Comparison of ENCODE assay signal across 1 cellular context in genomic region chr1:193113258-193113991, GRCh38.
A peak's percentile ranks its signal among the peaks of the same experiment; 100 is the strongest.
TF ChIP-seq lines count a peak whose summit lies in the region.

No MANE protein-coding gene starts in this region.

TF ChIP-seq in K562, 482 proteins besides CTCF, POLR2A, EP300 and RAD21 (continued from another document and continues in another):
- no peak for TF ChIP-seq RHOXF2B (CRISPR knock-in tag; conservative IDR thresholded peaks at IDR 0.05)
- TF ChIP-seq HLTF (IDR thresholded peaks at IDR 0.05): no peak
- TF ChIP-seq ZNF239 (CRISPR knock-in tag; IDR thresholded peaks at IDR 0.05): peak; percentile 87
- TF ChIP-seq SIN3A (IDR thresholded peaks at IDR 0.05; ENCODE audit: borderline replicate concordance in 2 of 2, control insufficient read depth in 1 of 2, low read depth in 2 of 2, low read length in 2 of 2): 0 out of 4 replicates have a peak, but pooled peaks of 1 of the 2 experiments have one; percentile 21
- TF ChIP-seq KDM5B (IDR thresholded peaks at IDR 0.05; ENCODE audit: insufficient replicate concordance, low read depth, low read length): no peak
- no peak for TF ChIP-seq BRD9 (IDR thresholded peaks at IDR 0.05; ENCODE audit: low read depth, partially characterized antibody)
- TF ChIP-seq KAT8 (IDR thresholded peaks at IDR 0.05; ENCODE audit: low read depth): no peak
- TF ChIP-seq FOXK1 (CRISPR knock-in tag; IDR thresholded peaks at IDR 0.05; ENCODE audit: borderline replicate concordance): no peak
- TF ChIP-seq, protein P1, sequence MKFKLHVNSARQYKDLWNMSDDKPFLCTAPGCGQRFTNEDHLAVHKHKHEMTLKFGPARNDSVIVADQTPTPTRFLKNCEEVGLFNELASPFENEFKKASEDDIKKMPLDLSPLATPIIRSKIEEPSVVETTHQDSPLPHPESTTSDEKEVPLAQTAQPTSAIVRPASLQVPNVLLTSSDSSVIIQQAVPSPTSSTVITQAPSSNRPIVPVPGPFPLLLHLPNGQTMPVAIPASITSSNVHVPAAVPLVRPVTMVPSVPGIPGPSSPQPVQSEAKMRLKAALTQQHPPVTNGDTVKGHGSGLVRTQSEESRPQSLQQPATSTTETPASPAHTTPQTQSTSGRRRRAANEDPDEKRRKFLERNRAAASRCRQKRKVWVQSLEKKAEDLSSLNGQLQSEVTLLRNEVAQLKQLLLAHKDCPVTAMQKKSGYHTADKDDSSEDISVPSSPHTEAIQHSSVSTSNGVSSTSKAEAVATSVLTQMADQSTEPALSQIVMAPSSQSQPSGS (CRISPR knock-in tag; IDR thresholded peaks at IDR 0.05): no peak
- TF ChIP-seq SP1 (CRISPR knock-in tag; IDR thresholded peaks at IDR 0.05): no peak
- TF ChIP-seq ZEB2 (IDR thresholded peaks at IDR 0.05): peak; percentile 51; the same call in 1 of the 2 replicates
- TF ChIP-seq RFX5 (IDR thresholded peaks at IDR 0.05; ENCODE audit: low read depth, low read length): no peak
- no peak for TF ChIP-seq HMGN3 (IDR thresholded peaks at IDR 0.05; ENCODE audit: borderline replicate concordance, extremely low read depth, insufficient read length, low read depth, low read length)
- TF ChIP-seq ZNF79 (CRISPR knock-in tag; IDR thresholded peaks at IDR 0.05; ENCODE audit: low read depth): 0 out of 2 replicates have a peak, but pooled peaks have one; percentile 17
- 0 out of 2 replicates have a peak, but pooled peaks have one; percentile 13 for TF ChIP-seq GABPA (tag; conservative IDR thresholded peaks at IDR 0.05; ENCODE audit: low read depth)
- TF ChIP-seq TGIF2 (CRISPR knock-in tag; IDR thresholded peaks at IDR 0.05): no peak
- no peak for TF ChIP-seq CHAMP1 (IDR thresholded peaks at IDR 0.05)
- no peak for TF ChIP-seq EGR1 (conservative IDR thresholded peaks at IDR 0.05)
- TF ChIP-seq CBFA2T2 (conservative IDR thresholded peaks at IDR 0.05): no peak
- peak; percentile 30; the same call in 1 of the 2 replicates for TF ChIP-seq JUND (IDR thresholded peaks at IDR 0.05; ENCODE audit: borderline replicate concordance, low read depth, low read length)
- TF ChIP-seq JUND (tag; IDR thresholded peaks at IDR 0.05; ENCODE audit: borderline replicate concordance, low read depth, low read length): peak; percentile 4; the same call in 2 of the 3 replicates
- no peak for TF ChIP-seq ZNF444 (CRISPR knock-in tag; IDR thresholded peaks at IDR 0.05)
- TF ChIP-seq ZNF217 (CRISPR knock-in tag; IDR thresholded peaks at IDR 0.05): no peak
- TF ChIP-seq TBL1XR1 (IDR thresholded peaks at IDR 0.05; ENCODE audit: low read length in 2 of 2): no peak
- peak; percentile 91 for TF ChIP-seq ZNF316 (IDR thresholded peaks at IDR 0.05)
- TF ChIP-seq LEF1 (IDR thresholded peaks at IDR 0.05): 0 out of 2 replicates have a peak, but pooled peaks have one; percentile 22
- TF ChIP-seq BDP1 (IDR thresholded peaks at IDR 0.05; ENCODE audit: insufficient read depth, insufficient read length): no peak
- no peak for TF ChIP-seq RBM25 (IDR thresholded peaks at IDR 0.05; ENCODE audit: low read depth, low read length, severe bottlenecking)
- TF ChIP-seq ZBTB8A (IDR thresholded peaks at IDR 0.05; ENCODE audit: partially characterized antibody): no peak
- TF ChIP-seq NFE2L1 (tag; IDR thresholded peaks at IDR 0.05; ENCODE audit: borderline replicate concordance, low read depth): no peak
- TF ChIP-seq FOXO4 (CRISPR knock-in tag; IDR thresholded peaks at IDR 0.05): no peak
- TF ChIP-seq MTA2 (IDR thresholded peaks at IDR 0.05; ENCODE audit: low read depth): no peak
- no peak for TF ChIP-seq IRF9 (tag; IDR thresholded peaks at IDR 0.05)
- TF ChIP-seq ETV5 (CRISPR knock-in tag; IDR thresholded peaks at IDR 0.05; ENCODE audit: low read depth): no peak
- TF ChIP-seq, protein P2, sequence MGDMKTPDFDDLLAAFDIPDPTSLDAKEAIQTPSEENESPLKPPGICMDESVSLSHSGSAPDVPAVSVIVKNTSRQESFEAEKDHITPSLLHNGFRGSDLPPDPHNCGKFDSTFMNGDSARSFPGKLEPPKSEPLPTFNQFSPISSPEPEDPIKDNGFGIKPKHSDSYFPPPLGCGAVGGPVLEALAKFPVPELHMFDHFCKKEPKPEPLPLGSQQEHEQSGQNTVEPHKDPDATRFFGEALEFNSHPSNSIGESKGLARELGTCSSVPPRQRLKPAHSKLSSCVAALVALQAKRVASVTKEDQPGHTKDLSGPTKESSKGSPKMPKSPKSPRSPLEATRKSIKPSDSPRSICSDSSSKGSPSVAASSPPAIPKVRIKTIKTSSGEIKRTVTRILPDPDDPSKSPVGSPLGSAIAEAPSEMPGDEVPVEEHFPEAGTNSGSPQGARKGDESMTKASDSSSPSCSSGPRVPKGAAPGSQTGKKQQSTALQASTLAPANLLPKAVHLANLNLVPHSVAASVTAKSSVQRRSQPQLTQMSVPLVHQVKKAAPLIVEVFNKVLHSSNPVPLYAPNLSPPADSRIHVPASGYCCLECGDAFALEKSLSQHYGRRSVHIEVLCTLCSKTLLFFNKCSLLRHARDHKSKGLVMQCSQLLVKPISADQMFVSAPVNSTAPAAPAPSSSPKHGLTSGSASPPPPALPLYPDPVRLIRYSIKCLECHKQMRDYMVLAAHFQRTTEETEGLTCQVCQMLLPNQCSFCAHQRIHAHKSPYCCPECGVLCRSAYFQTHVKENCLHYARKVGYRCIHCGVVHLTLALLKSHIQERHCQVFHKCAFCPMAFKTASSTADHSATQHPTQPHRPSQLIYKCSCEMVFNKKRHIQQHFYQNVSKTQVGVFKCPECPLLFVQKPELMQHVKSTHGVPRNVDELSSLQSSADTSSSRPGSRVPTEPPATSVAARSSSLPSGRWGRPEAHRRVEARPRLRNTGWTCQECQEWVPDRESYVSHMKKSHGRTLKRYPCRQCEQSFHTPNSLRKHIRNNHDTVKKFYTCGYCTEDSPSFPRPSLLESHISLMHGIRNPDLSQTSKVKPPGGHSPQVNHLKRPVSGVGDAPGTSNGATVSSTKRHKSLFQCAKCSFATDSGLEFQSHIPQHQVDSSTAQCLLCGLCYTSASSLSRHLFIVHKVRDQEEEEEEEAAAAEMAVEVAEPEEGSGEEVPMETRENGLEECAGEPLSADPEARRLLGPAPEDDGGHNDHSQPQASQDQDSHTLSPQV (IDR thresholded peaks at IDR 0.05): peak; percentile 52
- no peak for TF ChIP-seq ELF2 (CRISPR knock-in tag; IDR thresholded peaks at IDR 0.05)
- no peak for TF ChIP-seq FOS (IDR thresholded peaks at IDR 0.05; ENCODE audit: extremely low read depth, insufficient read length)
- no peak for TF ChIP-seq MXI1 (IDR thresholded peaks at IDR 0.05; ENCODE audit: low read depth, low read length)
- TF ChIP-seq, protein P3, sequence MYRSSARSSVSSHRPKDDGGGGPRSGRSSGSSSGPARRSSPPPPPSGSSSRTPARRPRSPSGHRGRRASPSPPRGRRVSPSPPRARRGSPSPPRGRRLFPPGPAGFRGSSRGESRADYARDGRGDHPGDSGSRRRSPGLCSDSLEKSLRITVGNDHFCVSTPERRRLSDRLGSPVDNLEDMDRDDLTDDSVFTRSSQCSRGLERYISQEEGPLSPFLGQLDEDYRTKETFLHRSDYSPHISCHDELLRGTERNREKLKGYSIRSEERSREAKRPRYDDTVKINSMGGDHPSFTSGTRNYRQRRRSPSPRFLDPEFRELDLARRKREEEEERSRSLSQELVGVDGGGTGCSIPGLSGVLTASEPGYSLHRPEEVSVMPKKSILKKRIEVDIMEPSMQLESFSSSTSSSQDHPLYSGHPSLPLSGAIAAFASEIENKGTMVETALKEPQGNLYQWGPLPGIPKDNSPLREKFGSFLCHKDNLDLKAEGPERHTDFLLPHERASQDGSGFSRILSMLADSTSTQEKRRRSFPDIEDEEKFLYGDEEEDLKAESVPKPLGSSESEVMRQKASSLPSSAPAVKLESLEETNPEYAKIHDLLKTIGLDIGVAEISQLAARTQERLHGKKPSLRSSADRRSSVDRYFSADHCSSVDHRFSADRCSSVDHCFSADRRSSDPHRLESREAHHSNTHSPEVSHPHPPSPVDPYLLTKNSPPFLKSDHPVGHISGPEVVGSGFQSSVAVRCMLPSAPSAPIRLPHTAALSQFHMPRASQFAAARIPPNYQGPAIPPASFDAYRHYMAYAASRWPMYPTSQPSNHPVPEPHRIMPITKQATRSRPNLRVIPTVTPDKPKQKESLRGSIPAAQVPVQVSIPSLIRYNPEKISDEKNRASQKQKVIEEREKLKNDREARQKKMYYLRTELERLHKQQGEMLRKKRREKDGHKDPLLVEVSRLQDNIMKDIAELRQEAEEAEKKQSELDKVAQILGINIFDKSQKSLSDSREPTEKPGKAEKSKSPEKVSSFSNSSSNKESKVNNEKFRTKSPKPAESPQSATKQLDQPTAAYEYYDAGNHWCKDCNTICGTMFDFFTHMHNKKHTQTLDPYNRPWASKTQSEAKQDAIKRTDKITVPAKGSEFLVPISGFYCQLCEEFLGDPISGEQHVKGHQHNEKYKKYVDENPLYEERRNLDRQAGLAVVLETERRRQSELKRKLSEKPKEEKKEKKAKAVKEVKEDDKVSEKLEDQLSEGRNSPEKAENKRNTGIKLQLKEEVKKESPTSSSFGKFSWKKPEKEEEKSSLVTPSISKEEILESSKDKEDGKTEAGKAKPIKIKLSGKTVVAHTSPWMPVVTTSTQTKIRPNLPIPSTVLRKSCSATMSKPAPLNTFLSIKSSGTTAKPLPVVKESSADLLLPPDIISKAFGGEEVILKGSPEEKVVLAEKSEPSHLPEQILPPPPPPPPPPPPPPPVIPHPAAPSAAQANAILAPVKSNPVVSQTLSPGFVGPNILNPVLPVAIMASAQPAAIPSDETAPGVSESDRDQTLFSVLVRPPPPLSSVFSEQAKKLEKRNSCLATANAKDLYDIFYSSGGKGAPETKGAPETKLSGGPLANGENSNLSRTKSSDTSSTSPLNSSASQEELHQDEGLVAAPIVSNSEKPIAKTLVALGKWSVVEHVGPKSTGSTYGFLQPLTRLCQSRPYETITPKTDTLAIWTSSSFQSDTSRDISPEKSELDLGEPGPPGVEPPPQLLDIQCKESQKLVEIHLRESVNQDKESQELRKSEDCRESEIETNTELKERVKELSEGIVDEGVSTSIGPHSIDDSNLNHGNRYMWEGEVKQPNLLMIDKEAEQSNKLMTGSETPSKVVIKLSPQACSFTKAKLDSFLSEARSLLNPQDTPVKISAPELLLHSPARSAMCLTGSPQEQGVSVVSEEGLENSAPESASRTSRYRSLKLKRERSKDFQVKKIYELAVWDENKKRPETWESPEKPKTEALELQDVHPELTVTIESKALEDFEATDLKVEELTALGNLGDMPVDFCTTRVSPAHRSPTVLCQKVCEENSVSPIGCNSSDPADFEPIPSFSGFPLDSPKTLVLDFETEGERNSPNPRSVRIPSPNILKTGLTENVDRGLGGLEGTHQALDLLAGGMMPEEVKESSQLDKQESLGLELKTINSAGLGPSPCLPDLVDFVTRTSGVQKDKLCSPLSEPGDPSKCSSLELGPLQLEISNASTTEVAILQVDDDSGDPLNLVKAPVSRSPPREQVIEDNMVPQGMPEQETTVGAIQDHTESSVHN (IDR thresholded peaks at IDR 0.05; ENCODE audit: borderline replicate concordance in 1 of 2, low read depth in 1 of 2): 0 out of 4 replicates have a peak, but pooled peaks of 1 of the 2 experiments have one; percentile 24
- TF ChIP-seq ASH1L (IDR thresholded peaks at IDR 0.05; ENCODE audit: borderline replicate concordance, low read depth, partially characterized antibody): no peak
- no peak for TF ChIP-seq ZNF561 (CRISPR knock-in tag; conservative IDR thresholded peaks at IDR 0.05)
- TF ChIP-seq NFYB (IDR thresholded peaks at IDR 0.05; ENCODE audit: extremely low read depth, insufficient read length): no peak
- TF ChIP-seq, protein P4, sequence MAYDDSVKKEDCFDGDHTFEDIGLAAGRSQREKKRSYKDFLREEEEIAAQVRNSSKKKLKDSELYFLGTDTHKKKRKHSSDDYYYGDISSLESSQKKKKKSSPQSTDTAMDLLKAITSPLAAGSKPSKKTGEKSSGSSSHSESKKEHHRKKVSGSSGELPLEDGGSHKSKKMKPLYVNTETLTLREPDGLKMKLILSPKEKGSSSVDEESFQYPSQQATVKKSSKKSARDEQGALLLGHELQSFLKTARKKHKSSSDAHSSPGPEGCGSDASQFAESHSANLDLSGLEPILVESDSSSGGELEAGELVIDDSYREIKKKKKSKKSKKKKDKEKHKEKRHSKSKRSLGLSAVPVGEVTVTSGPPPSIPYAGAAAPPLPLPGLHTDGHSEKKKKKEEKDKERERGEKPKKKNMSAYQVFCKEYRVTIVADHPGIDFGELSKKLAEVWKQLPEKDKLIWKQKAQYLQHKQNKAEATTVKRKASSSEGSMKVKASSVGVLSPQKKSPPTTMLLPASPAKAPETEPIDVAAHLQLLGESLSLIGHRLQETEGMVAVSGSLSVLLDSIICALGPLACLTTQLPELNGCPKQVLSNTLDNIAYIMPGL (CRISPR knock-in tag; IDR thresholded peaks at IDR 0.05): 0 out of 2 replicates have a peak, but pooled peaks have one; percentile 50
- TF ChIP-seq RBFOX2 (IDR thresholded peaks at IDR 0.05; ENCODE audit: low read depth, low read length): peak; percentile 35
